In the genomic region with DNA sequence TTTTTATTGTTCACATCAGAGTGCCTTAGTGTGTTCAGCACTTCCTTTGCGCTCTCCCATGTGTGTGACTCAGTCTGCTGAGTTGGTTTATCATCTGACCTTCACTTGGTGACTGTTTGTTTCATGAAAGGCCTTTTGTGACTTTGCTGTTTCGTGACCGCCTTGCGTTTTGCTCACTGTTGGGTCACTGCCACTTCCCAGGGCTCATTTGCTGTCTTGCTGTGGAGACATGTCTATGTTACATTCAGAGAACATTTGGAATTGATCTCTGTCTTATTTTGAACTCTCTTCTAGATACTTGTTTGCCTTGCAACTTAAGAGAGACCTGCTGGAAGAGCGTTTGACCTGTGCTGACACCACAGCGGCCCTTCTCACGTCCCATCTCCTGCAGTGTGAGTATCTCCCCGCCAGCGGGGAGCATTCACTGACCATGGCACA, we compare ENCODE assay signal across 13 cellular contexts. TPM values are rescaled to one million over a fixed set of nuclear protein-coding genes. Genes with fewer than 3 reads are reported as not detected.
DNase-seq lines count a peak whose midpoint lies in the region; TF ChIP-seq lines count a peak whose summit lies in the region.
"Had no signal": no experiment of that assay in that cellular context is flagged by ENCODE, and none has a peak within 500 bp of the region (broad histone marks: within the 10 kb centered on the region; RNA-seq: fewer than 3 reads in every experiment).

No MANE protein-coding gene starts in this region.

- no peak for TF ChIP-seq EP300 in ovary (IDR thresholded peaks at IDR 0.05)

- TF ChIP-seq CTCF in fibroblast of pulmonary artery (IDR thresholded peaks at IDR 0.05; ENCODE audit: low read length, missing control alignments) (no peak), osteocyte (IDR thresholded peaks at IDR 0.05) (no peak), ovary (IDR thresholded peaks at IDR 0.05) (no peak), mesothelial cell of epicardium (IDR thresholded peaks at IDR 0.05; ENCODE audit: unreplicated experiment) (no peak)

- H3K4me3 Mint-ChIP-seq in osteocyte (ENCODE audit: unreplicated experiment): no peak overlapping the region
- no peak overlapping the region for H3K4me3 Mint-ChIP-seq in mesothelial cell of epicardium
- H3K4me3 Mint-ChIP-seq: activated T-helper 1 cell treated with anti-CD3 and anti-CD28 coated beads, Interleukin-12 subunit alpha, Interleukin-12 subunit beta, Interleukin-2, Interleukin-4 antibody, amounts not matched to agents 30 ng/mL and 10 ng/mL and 1 ng/mL, durations not matched to agents 14 hours and 24 hours and 36 hours; B cell had no signal

- DNase-seq in EH (ENCODE audit: low read depth): peak; percentile 7
- DNase-seq in fibroblast of pulmonary artery (ENCODE audit: low read depth): peak; percentile 69
- no peak for DNase-seq in osteocyte (ENCODE audit: extremely low spot score, unreplicated experiment)
- DNase-seq in AG08396 (ENCODE audit: low spot score): no peak
- DNase-seq in ovary: no peak
- DNase-seq in mesothelial cell of epicardium (ENCODE audit: low spot score in 2 of 2, unreplicated experiment in 2 of 2): no peak
- no peak for DNase-seq in stimulated activated naive CD4-positive, alpha-beta T cell (lab: John Stamatoyannopoulos, UW)
- DNase-seq: GDM1, NCI-H1092 treated with DMSO at 0.1 percent for 48 hours, NCI-H748 treated with DMSO at 0.1 percent for 48 hours had no signal

- peak overlapping the region; percentile 9 for H3K27ac Mint-ChIP-seq in osteocyte (ENCODE audit: unreplicated experiment)
- no peak overlapping the region for H3K27ac Mint-ChIP-seq in mesothelial cell of epicardium
- H3K27ac Mint-ChIP-seq: activated T-helper 1 cell treated with anti-CD3 and anti-CD28 coated beads, Interleukin-12 subunit alpha, Interleukin-12 subunit beta, Interleukin-2, Interleukin-4 antibody, amounts not matched to agents 30 ng/mL and 10 ng/mL and 1 ng/mL, durations not matched to agents 14 hours and 24 hours and 36 hours; B cell had no signal

- no peaks in the 10 kb centered on the region for H3K27me3 ChIP-seq in ovary

- peaks cover 21% of the 10 kb centered on the region for H3K4me1 Mint-ChIP-seq in osteocyte (ENCODE audit: unreplicated experiment)
- peaks cover 11% of the 10 kb centered on the region for H3K4me1 Mint-ChIP-seq in mesothelial cell of epicardium
- H3K4me1 Mint-ChIP-seq: B cell had no signal

- H3K4me3 ChIP-seq in fibroblast of pulmonary artery (replicated peaks; ENCODE audit: low read depth, low read length) (no peak overlapping the region), ovary (no peak overlapping the region)

- no peaks in the 10 kb centered on the region for H3K4me1 ChIP-seq in ovary (ENCODE audit: insufficient read depth)

- H3K27ac ChIP-seq in angular gyrus (ENCODE audit: low read depth, low read length): peak overlapping the region; percentile 79
- no peak overlapping the region for H3K27ac ChIP-seq in ovary

- no peaks in the 10 kb centered on the region for H3K9me3 Mint-ChIP-seq in osteocyte (ENCODE audit: unreplicated experiment)
- H3K9me3 Mint-ChIP-seq in mesothelial cell of epicardium: no peaks in the 10 kb centered on the region
- H3K9me3 Mint-ChIP-seq: activated T-helper 1 cell treated with anti-CD3 and anti-CD28 coated beads, Interleukin-12 subunit alpha, Interleukin-12 subunit beta, Interleukin-2, Interleukin-4 antibody, amounts not matched to agents 30 ng/mL and 10 ng/mL and 1 ng/mL, durations not matched to agents 14 hours and 24 hours and 36 hours had no signal

- H3K36me3 Mint-ChIP-seq in osteocyte (ENCODE audit: unreplicated experiment) (peaks cover 36% of the 10 kb centered on the region), mesothelial cell of epicardium (peaks cover 15% of the 10 kb centered on the region)

- no peaks in the 10 kb centered on the region for H3K36me3 ChIP-seq in ovary

- WGBS in ovary, 3 donors: 92 to 93% (median 93%) methylated on average over 9 of the region's 9 CpGs

- no peaks in the 10 kb centered on the region for H3K27me3 Mint-ChIP-seq in osteocyte (ENCODE audit: unreplicated experiment)
- H3K27me3 Mint-ChIP-seq in mesothelial cell of epicardium (ENCODE audit: low read depth): no peaks in the 10 kb centered on the region
- H3K27me3 Mint-ChIP-seq: B cell had no signal

- TF ChIP-seq POLR2A in ovary (IDR thresholded peaks at IDR 0.05): no peak

- intact Hi-C loops in ovary (cut with DNase I): no loop called here

- H3K9me3 ChIP-seq in ovary: no peaks in the 10 kb centered on the region

RNA-seq across cellular contexts. Expression of a gene that starts 54.7 kb away (rescaled TPM):
- total RNA-seq in osteocyte (54.5 and 70.1 TPM in 2 replicates), ovary (10 to 100 TPM; 25.0 to 62.1 (median 40.7) TPM), mesothelial cell of epicardium (54.9 to 55.1 TPM (median 54.9 TPM) in 3 replicates)
- 10 to 100 TPM; 13.5 to 27.9 TPM for polyA plus RNA-seq in ovary

Comparison
In these comparisons a context has a peak if more than half of its experiments do, and no peak if none do; other contexts are left out.
1. DNase-seq: peak in EH (single experiment) and fibroblast of pulmonary artery (single experiment); none in osteocyte (single experiment), AG08396 (single experiment), ovary (0 of 5), mesothelial cell of epicardium (0 of 2) and stimulated activated naive CD4-positive, alpha-beta T cell (0 of 6).